In the genomic region with DNA sequence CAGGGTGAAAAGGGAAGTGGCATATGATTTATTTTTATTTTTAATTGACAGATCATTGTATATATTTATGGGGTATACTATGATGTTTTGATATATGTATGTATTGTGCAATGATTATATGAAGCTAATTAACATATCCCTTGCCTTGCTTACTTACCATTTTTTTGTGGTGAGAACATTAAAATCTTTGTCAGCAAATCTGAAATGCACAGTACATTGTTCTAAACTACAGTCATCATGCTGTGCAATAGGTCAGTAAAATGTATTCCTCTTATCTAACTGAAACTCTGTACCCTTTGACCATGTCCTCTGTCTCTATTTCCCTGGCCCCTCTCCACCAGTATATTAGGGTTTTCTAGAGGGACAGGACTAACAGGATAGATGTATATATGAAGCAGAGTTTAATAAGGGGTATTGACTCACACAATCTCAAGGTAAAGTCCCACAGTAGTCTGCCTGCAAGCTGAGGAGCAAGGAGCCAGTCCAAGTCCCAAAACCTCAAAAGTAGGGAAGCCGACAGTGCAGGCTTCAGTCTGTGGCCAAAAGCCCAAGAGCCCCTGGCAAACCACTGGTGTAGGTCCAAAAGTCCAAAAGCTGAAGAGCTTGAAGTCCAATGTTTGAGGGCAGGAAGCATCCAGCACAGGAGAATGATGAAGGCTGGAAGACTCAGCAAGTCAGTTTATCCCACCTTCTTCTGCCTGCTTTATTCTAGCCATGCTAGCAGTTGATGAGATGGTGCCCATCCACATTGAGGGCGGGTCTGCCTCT, we compare ENCODE assay signal across 28 cellular contexts.
"Had no signal": no experiment of that assay in that cellular context is flagged by ENCODE, and none has a peak within 500 bp of the region (broad histone marks: within the 10 kb centered on the region; RNA-seq: fewer than 3 reads in every experiment).

No MANE protein-coding gene starts in this region.

- H3K27me3 ChIP-seq: ovary, right atrium auricular region, stomach, testis, thyroid gland, transverse colon, upper lobe of left lung, vagina had no signal

- H3K36me3 ChIP-seq: lower lobe of right lung, ovary, right atrium auricular region, stomach, thyroid gland, transverse colon, upper lobe of left lung, vagina had no signal

- H3K4me1 Mint-ChIP-seq: immature natural killer cell; mesothelial cell of epicardium; naive B cell; stimulated activated naive B cell treated with anti-CD40 and anti-IgM and Interleukin-4, amounts not matched to agents 10 μg/mL and 1 μg/mL and 100 μg/mL, for 72 hours had no signal

- H3K27me3 Mint-ChIP-seq: naive B cell; natural killer cell treated with Interleukin-12 subunit alpha and Interleukin-12 subunit beta and Interleukin-15 and Interleukin-18, amount 100 ng/mL, for 72 hours; stimulated activated naive B cell treated with anti-CD40 and anti-IgM and Interleukin-4, amounts not matched to agents 10 μg/mL and 1 μg/mL and 100 μg/mL, for 72 hours had no signal

- H3K4me3 ChIP-seq: lower lobe of right lung, ovary, right atrium auricular region, skin epidermis, stomach, testis, thyroid gland, transverse colon, upper lobe of left lung, vagina had no signal

- DNase-seq: hypothalamus; immature natural killer cell; kidney; left ventricle myocardium superior; lower lobe of right lung; mammary epithelial cell; mesenchymal stem cell; naive B cell; ovary; stimulated activated CD4-positive, alpha-beta T cell treated with anti-CD3 and anti-CD28 coated beads, Interleukin-12 subunit alpha, Interleukin-12 subunit beta, amount 100 ng/mL, for 4 hours; stimulated activated CD4-positive, alpha-beta T cell treated with anti-CD3 and anti-CD28 coated beads, Interleukin-15, amount 100 ng/mL, for 24 hours; stimulated activated CD4-positive, alpha-beta T cell treated with anti-CD3 and anti-CD28 coated beads, Interleukin-2, amount 100 ng/mL, for 24 hours; stimulated activated CD4-positive, alpha-beta T cell treated with anti-CD3 and anti-CD28 coated beads, Interleukin-4, amount 100 ng/mL, for 1 hour; stimulated activated naive B cell treated with anti-CD40 and anti-IgM and Interleukin-4, amounts not matched to agents 10 μg/mL and 1 μg/mL and 100 μg/mL, for 72 hours; stimulated activated naive CD8-positive, alpha-beta T cell treated with anti-CD3 and anti-CD28 coated beads, Interleukin-15, Interleukin-2, amounts not matched to agents 100 U/mL and 50 U/mL, for 24 hours; stomach; testis; thyroid gland; transverse colon; upper lobe of left lung had no signal

- FAIRE-seq: islet of Langerhans, kidney had no signal

- H3K9me3 ChIP-seq: lower lobe of right lung, ovary, right atrium auricular region, stomach, testis, thyroid gland, transverse colon, upper lobe of left lung, vagina had no signal

- H3K36me3 Mint-ChIP-seq: immature natural killer cell; mesothelial cell of epicardium; naive B cell; natural killer cell treated with Interleukin-12 subunit alpha and Interleukin-12 subunit beta and Interleukin-15 and Interleukin-18, amount 100 ng/mL, for 72 hours; stimulated activated naive B cell treated with anti-CD40 and anti-IgM and Interleukin-4, amounts not matched to agents 10 μg/mL and 1 μg/mL and 100 μg/mL, for 72 hours had no signal

- H3K4me3 Mint-ChIP-seq: immature natural killer cell; mesothelial cell of epicardium; naive B cell; natural killer cell treated with Interleukin-12 subunit alpha and Interleukin-12 subunit beta and Interleukin-15 and Interleukin-18, amount 100 ng/mL, for 72 hours; stimulated activated naive B cell treated with anti-CD40 and anti-IgM and Interleukin-4, amounts not matched to agents 10 μg/mL and 1 μg/mL and 100 μg/mL, for 72 hours had no signal

- H3K27ac ChIP-seq: lower lobe of right lung, ovary, right atrium auricular region, stomach, testis, thyroid gland, transverse colon, upper lobe of left lung, vagina had no signal

- ATAC-seq: natural killer cell treated with Interleukin-12 subunit alpha and Interleukin-12 subunit beta and Interleukin-15 and Interleukin-18, amount 100 ng/mL, for 72 hours; sciatic nerve; stimulated activated naive B cell treated with anti-CD40 and anti-IgM and Interleukin-4, amounts not matched to agents 10 μg/mL and 1 μg/mL and 100 μg/mL, for 72 hours; stimulated activated naive CD8-positive, alpha-beta T cell treated with anti-CD3 and anti-CD28 coated beads, Interleukin-15, Interleukin-2, amounts not matched to agents 100 U/mL and 50 U/mL, for 24 hours had no signal

- H3K27ac Mint-ChIP-seq: immature natural killer cell; mesothelial cell of epicardium; natural killer cell treated with Interleukin-12 subunit alpha and Interleukin-12 subunit beta and Interleukin-15 and Interleukin-18, amount 100 ng/mL, for 72 hours; progenitor cell of endocrine pancreas; stimulated activated naive B cell treated with anti-CD40 and anti-IgM and Interleukin-4, amounts not matched to agents 10 μg/mL and 1 μg/mL and 100 μg/mL, for 72 hours had no signal

- H3K4me1 ChIP-seq: lower lobe of right lung, right atrium auricular region, stomach, testis, thyroid gland, transverse colon, upper lobe of left lung, vagina had no signal
